Comparison of ENCODE assay signal across 8 cellular contexts in genomic region chr11:122882809-122883681, GRCh38. TPM values are rescaled to one million over a fixed set of nuclear protein-coding genes. Genes with fewer than 3 reads are reported as not detected.
A peak's percentile ranks its signal among the peaks of the same experiment; 100 is the strongest.
DNase-seq lines count a peak whose midpoint lies in the region; ATAC-seq and TF ChIP-seq lines count a peak whose summit lies in the region.

No MANE protein-coding gene starts in this region.

- H3K27me3 ChIP-seq in adrenal gland, result peaks cover 7% of the 10 kb centered on the region
- no peaks in the 10 kb centered on the region for H3K27me3 ChIP-seq in prostate gland (replicated peaks; ENCODE audit: insufficient read depth)
- H3K27me3 ChIP-seq in uterus, result no peaks in the 10 kb centered on the region

- WGBS in adrenal gland, 4 donors, result 8 to 41% (median 20%) methylated on average over 12 to 68 of the region's 68 CpGs
- WGBS in prostate gland, result under 1% methylated on average over 65 of the region's 68 CpGs

- TF ChIP-seq CTCF in adrenal gland (IDR thresholded peaks at IDR 0.05) (no peak), prostate gland (IDR thresholded peaks at IDR 0.05) (no peak), uterus (IDR thresholded peaks at IDR 0.05) (no peak)

- H3K9me3 ChIP-seq in adrenal gland (replicated peaks in 1 of 3) (no peaks in the 10 kb centered on the region), prostate gland (no peaks in the 10 kb centered on the region), uterus (no peaks in the 10 kb centered on the region)

- H3K27ac ChIP-seq in adrenal gland (peak overlapping the region in 4 of 5 donors; percentile 5 to 85 (median 66)), prostate gland (peak overlapping the region; percentile 84 to 86), uterus (peak overlapping the region; percentile 57 to 73)

- DNase-seq in G401 (ENCODE audit: low spot score) (peak; percentile 64), adrenal gland (peak; percentile 13 to 59 (median 31)), left ventricle myocardium superior (peak; percentile 71), prostate gland (ENCODE audit: low spot score) (peak; percentile 25), uterus (peak; percentile 30 to 46)

- in situ Hi-C loops in G401 (cut with HindIII; ENCODE audit: low sequenced_read_pairs), result no loop called here

- H3K36me3 ChIP-seq in adrenal gland (replicated peaks in 1 of 2) (no peaks in the 10 kb centered on the region), prostate gland (no peaks in the 10 kb centered on the region), uterus (no peaks in the 10 kb centered on the region)

- peak; percentile 57 for ATAC-seq in HG03342 (IDR thresholded peaks at IDR 0.05; ENCODE audit: unreplicated experiment)
- ATAC-seq in SK-N-SH treated with all-trans-retinoic acid at 6 μM for 48 hours, result peak; percentile 84
- ATAC-seq in left ventricle myocardium superior, result peak; percentile 86
- ATAC-seq in HG03175 (IDR thresholded peaks at IDR 0.05; ENCODE audit: unreplicated experiment), result no peak

- H3K4me3 ChIP-seq in adrenal gland (peak overlapping the region in 2 of 4 donors; percentile 26 to 56), prostate gland (peak overlapping the region; percentile 64 to 73), uterus (peak overlapping the region; percentile 43 to 57)

- intact Hi-C loops in adrenal gland (cut with DNase I) (no loop called here), left ventricle myocardium superior (cut with micrococcal nuclease) (no loop called here), prostate gland (cut with DNase I) (no loop called here), uterus (cut with DNase I; ENCODE audit: low total_unique reads) (no loop called here)

- H3K4me1 ChIP-seq in adrenal gland (replicated peaks in 1 of 2) (no peaks in the 10 kb centered on the region), prostate gland (replicated peaks) (no peaks in the 10 kb centered on the region), uterus (no peaks in the 10 kb centered on the region)

- no peak for TF ChIP-seq POLR2A in adrenal gland (IDR thresholded peaks at IDR 0.05)
- TF ChIP-seq POLR2A in prostate gland (IDR thresholded peaks at IDR 0.05), result no peak
- TF ChIP-seq POLR2A in uterus (IDR thresholded peaks at IDR 0.05), result no peak

TF ChIP-seq in SK-N-SH treated with all-trans-retinoic acid at 6 μM for 48 hours, 23 proteins besides CTCF, POLR2A, EP300 and RAD21:
- TF ChIP-seq CSDC2 (CRISPR knock-in tag; IDR thresholded peaks at IDR 0.05) (no peak), TSHZ2 (CRISPR knock-in tag; IDR thresholded peaks at IDR 0.05) (0 out of 2 replicates have a peak, but pooled peaks have one; percentile 27), ZFP30 (CRISPR knock-in tag; IDR thresholded peaks at IDR 0.05) (no peak), CREB5 (CRISPR knock-in tag; IDR thresholded peaks at IDR 0.05; ENCODE audit: low read depth) (no peak), ZFP3 (CRISPR knock-in tag; IDR thresholded peaks at IDR 0.05) (no peak), GLIS3 (CRISPR knock-in tag; IDR thresholded peaks at IDR 0.05) (no peak), ESRRG (CRISPR knock-in tag; IDR thresholded peaks at IDR 0.05) (no peak), ZNF565 (CRISPR knock-in tag; conservative IDR thresholded peaks at IDR 0.05; ENCODE audit: low read depth) (no peak), SNAI2 (CRISPR knock-in tag; IDR thresholded peaks at IDR 0.05) (no peak), ISL1 (CRISPR knock-in tag; IDR thresholded peaks at IDR 0.05) (no peak), ZNF8 (CRISPR knock-in tag; IDR thresholded peaks at IDR 0.05) (no peak), RARB (CRISPR knock-in tag; IDR thresholded peaks at IDR 0.05) (no peak)
- TF ChIP-seq, protein P1, sequence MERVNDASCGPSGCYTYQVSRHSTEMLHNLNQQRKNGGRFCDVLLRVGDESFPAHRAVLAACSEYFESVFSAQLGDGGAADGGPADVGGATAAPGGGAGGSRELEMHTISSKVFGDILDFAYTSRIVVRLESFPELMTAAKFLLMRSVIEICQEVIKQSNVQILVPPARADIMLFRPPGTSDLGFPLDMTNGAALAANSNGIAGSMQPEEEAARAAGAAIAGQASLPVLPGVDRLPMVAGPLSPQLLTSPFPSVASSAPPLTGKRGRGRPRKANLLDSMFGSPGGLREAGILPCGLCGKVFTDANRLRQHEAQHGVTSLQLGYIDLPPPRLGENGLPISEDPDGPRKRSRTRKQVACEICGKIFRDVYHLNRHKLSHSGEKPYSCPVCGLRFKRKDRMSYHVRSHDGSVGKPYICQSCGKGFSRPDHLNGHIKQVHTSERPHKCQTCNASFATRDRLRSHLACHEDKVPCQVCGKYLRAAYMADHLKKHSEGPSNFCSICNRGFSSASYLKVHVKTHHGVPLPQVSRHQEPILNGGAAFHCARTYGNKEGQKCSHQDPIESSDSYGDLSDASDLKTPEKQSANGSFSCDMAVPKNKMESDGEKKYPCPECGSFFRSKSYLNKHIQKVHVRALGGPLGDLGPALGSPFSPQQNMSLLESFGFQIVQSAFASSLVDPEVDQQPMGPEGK (CRISPR knock-in tag; IDR thresholded peaks at IDR 0.05; ENCODE audit: borderline replicate concordance), result 0 out of 2 replicates have a peak, but pooled peaks have one; percentile 38

RNA-seq across cellular contexts. Expression of gene JHY, which starts 0.5 kb away (rescaled TPM):
- 0.81 TPM in 1 of 2 replicates, not detected in the other for total RNA-seq in G401 (2014; rRNA removed; shearing (Covaris generic))
- total RNA-seq in adrenal gland (1 to 10 TPM in 6 of 8 donors, under 1 TPM in 2; 0.95 to 6.8 (median 1.9) TPM), left ventricle myocardium superior (1.8 TPM), prostate gland (10 to 100 TPM in 1 of 2 donors, 1 to 10 TPM in 1; 4.5 to 10.9 TPM), uterus (1 to 10 TPM in 3 of 4 donors, under 1 TPM in 1; 0.88 to 9.0 (median 3.3) TPM)
- polyA plus RNA-seq in adrenal gland, result 1 to 10 TPM in 2 of 3 donors, under 1 TPM in 1; 0.84 to 2.3 (median 1.6) TPM

RNA-seq across cellular contexts. Expression of gene CRTAM, which starts 44.7 kb away (rescaled TPM):
- total RNA-seq in G401 (2014; rRNA removed; shearing (Covaris generic)), result not detected in 2 replicates
- total RNA-seq in adrenal gland (under 1 TPM in 6 of 8 donors, not detected in 2; 0.16 to 0.88 (median 0.47) TPM), left ventricle myocardium superior (not detected), prostate gland (under 1 TPM in 1 of 2 donors, not detected in 1; 0.34 TPM), uterus (under 1 TPM in 1 of 4 donors, not detected in 3; 0.69 TPM)
- polyA plus RNA-seq in adrenal gland, result 1 to 10 TPM in 1 of 3 donors, under 1 TPM in 2; 0.09 to 2.2 (median 0.13) TPM
